In the genomic region with DNA sequence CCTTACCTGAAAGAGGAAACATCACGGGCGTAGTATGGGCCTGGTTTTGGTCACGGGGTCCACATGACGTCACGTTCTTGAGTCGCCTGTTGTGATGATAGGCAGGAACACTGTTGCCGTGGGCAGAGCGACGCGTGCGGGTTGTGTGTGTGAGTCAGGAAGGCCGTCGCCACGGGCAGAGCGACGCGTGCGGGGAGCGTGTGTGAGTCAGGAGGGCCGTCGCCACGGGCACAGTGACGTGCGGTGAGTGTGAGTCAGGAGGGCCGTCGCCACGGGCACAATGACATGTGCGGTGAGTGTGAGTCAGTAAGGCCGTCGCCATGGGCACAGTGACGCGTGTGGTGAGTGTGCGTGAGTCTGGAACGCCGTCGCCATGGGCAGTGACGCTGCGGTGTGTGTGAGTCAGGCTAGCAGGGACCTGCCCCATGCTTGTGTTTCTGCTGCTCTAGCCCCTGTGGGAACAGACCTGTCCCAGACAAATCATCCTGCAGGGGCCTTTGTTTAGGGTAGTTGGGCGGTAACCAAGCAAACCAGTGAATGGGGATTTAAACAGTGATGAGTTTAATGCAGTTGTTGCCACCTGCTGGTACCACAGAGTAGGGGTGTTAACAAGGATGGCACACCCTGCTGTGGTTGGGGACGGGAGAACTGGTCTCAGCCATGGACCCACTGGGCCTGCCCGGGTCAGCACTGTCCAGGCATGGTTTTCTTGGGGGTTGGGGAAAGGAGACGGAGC, we compare ENCODE assay signal across 8 cellular contexts. TPM values are rescaled to one million over a fixed set of nuclear protein-coding genes. Genes with fewer than 3 reads are reported as not detected.
DNase-seq lines count a peak whose midpoint lies in the region; ATAC-seq and TF ChIP-seq lines count a peak whose summit lies in the region.

No MANE protein-coding gene starts in this region.

- H3K4me1 ChIP-seq in foreskin keratinocyte = peaks cover 13% of the 10 kb centered on the region

- peak; percentile 89 for TF ChIP-seq CTCF in foreskin keratinocyte (conservative IDR thresholded peaks at IDR 0.05)

- peak; percentile 93 for ATAC-seq in foreskin keratinocyte
- ATAC-seq in Right ventricle myocardium superior (ENCODE audit: poor library complexity) = no peak

- peak overlapping the region; percentile 98 for H3K27ac ChIP-seq in foreskin keratinocyte

- no peaks in the 10 kb centered on the region for H3K27me3 ChIP-seq in foreskin keratinocyte

- intact Hi-C loops in Right ventricle myocardium superior (cut with DNase I) = no loop called here

- DNase-seq in COLO668 (lab: John Stamatoyannopoulos, UW; ENCODE audit: unreplicated experiment) (peak; percentile 48), NCI-H2029 treated with DMSO at 0.1 percent for 48 hours (lab: John Stamatoyannopoulos, UW) (peak; percentile 12), activated T-cell treated with anti-CD3 and anti-CD28 coated beads for 24 hours (ENCODE audit: low read depth) (peak; percentile 57), foreskin keratinocyte (peak; percentile 99), COR-L47 (lab: John Stamatoyannopoulos, UW) (no peak), NCI-H345 (lab: John Stamatoyannopoulos, UW) (no peak), Right ventricle myocardium superior (no peak)
- peak; percentile 66 to 79 for DNase-seq in stimulated activated CD4-positive, alpha-beta T cell treated with anti-CD3 and anti-CD28 coated beads, Interleukin-4, amount 100 ng/mL, for 48 hours (ENCODE audit: low read depth in 2 of 2)

RNA-seq across cellular contexts. Expression of a gene that starts 19.8 kb away (rescaled TPM):
- 43.4 and 58.3 TPM in 2 replicates for total RNA-seq in foreskin keratinocyte
- 27.7 and 37.9 TPM in 2 replicates for polyA plus RNA-seq in foreskin keratinocyte
- total RNA-seq in Right ventricle myocardium superior = 0.48 TPM

RNA-seq across cellular contexts. Expression of a gene that starts 19.9 kb away (rescaled TPM):
- 35.1 and 38.6 TPM in 2 replicates for total RNA-seq in foreskin keratinocyte
- polyA plus RNA-seq in foreskin keratinocyte = 29.3 and 31.6 TPM in 2 replicates
- 28.0 TPM for total RNA-seq in Right ventricle myocardium superior

Comparison
In these comparisons a context has a peak if more than half of its experiments do, and no peak if none do; other contexts are left out.
1. DNase-seq: peak in COLO668 (single experiment), NCI-H2029 treated with DMSO at 0.1 percent for 48 hours (single experiment), activated T-cell treated with anti-CD3 and anti-CD28 coated beads for 24 hours (single experiment), foreskin keratinocyte (2 of 2) and stimulated activated CD4-positive, alpha-beta T cell treated with anti-CD3 and anti-CD28 coated beads, Interleukin-4, amount 100 ng/mL, for 48 hours (2 of 2); none in COR-L47 (single experiment), NCI-H345 (single experiment) and Right ventricle myocardium superior (single experiment).
2. RNA of a gene that starts 19.8 kb away (total RNA-seq): 43.4 to 58.3 TPM in foreskin keratinocyte; 0.48 TPM in Right ventricle myocardium superior (single experiment); every median in the first group is over 10 times any median in the second.